Comparison of ENCODE assay signal across 24 cellular contexts in genomic region chr14:102044566-102044965, GRCh38. TPM values are rescaled to one million over a fixed set of nuclear protein-coding genes. Genes with fewer than 3 reads are reported as not detected.
DNase-seq lines count a peak whose midpoint lies in the region; ATAC-seq and TF ChIP-seq lines count a peak whose summit lies in the region.
"Had no signal": no experiment of that assay in that cellular context is flagged by ENCODE, and none has a peak within 500 bp of the region (broad histone marks: within the 10 kb centered on the region; RNA-seq: fewer than 3 reads in every experiment).

No MANE protein-coding gene starts in this region.

- H3K36me3 Mint-ChIP-seq in nephron progenitor cell (ENCODE audit: low read depth) = peaks cover 73% of the 10 kb centered on the region

- H3K4me3 ChIP-seq in dorsolateral prefrontal cortex (peak overlapping the region in 1 of 59 donors; percentile 3), subcutaneous abdominal adipose tissue (ENCODE audit: low read depth in 1 of 5, low read length in 5 of 5) (no peak overlapping the region), suprapubic skin (no peak overlapping the region)
- H3K4me3 ChIP-seq: A549, GM23338, HAP-1, SJSA1 had no signal

- intact Hi-C loops in dorsolateral prefrontal cortex (cut with DNase I) = loop anchor here (10.0 kb wide), 2 partner anchors 270 to 390 kb away; partner anchors contain the start of gene ZNF839 (in 1 of the 2)

- H3K9me3 ChIP-seq in subcutaneous abdominal adipose tissue (ENCODE audit: control insufficient read depth in 5 of 5, low read length in 5 of 5) (no peaks in the 10 kb centered on the region), suprapubic skin (no peaks in the 10 kb centered on the region)
- H3K9me3 ChIP-seq: A549, HAP-1, SJSA1 had no signal

- H3K4me1 ChIP-seq in subcutaneous abdominal adipose tissue (ENCODE audit: control insufficient read depth in 5 of 5, insufficient read depth in 5 of 5, low read length in 5 of 5) (peaks cover 0 to 38% (median 13%) of the 10 kb centered on the region in 5 donors), suprapubic skin (peaks cover 16% of the 10 kb centered on the region)
- H3K4me1 ChIP-seq: A549, HAP-1, SJSA1 had no signal

- H3K27ac ChIP-seq in dorsolateral prefrontal cortex (peak overlapping the region in 46 of 59 donors; percentile 12 to 82 (median 67)), subcutaneous abdominal adipose tissue (ENCODE audit: low read depth, low read length) (peak overlapping the region; percentile 54), suprapubic skin (no peak overlapping the region)
- H3K27ac ChIP-seq: A549, SJSA1 had no signal

- no peaks in the 10 kb centered on the region for H3K4me1 Mint-ChIP-seq in stimulated activated naive CD8-positive, alpha-beta T cell treated with anti-CD3 and anti-CD28 coated beads, Interleukin-15, amount 100 ng/mL, for 72 hours
- peaks cover 12% of the 10 kb centered on the region for H3K4me1 Mint-ChIP-seq in nephron progenitor cell
- H3K4me1 Mint-ChIP-seq: CD4-positive, alpha-beta memory T cell had no signal

- no peak for DNase-seq in stimulated activated naive CD8-positive, alpha-beta T cell treated with anti-CD3 and anti-CD28 coated beads, Interleukin-15, amount 100 ng/mL, for 72 hours
- no peak for DNase-seq in stimulated activated naive CD8-positive, alpha-beta T cell treated with anti-CD3 and anti-CD28 coated beads, Interleukin-15, Interleukin-2, amounts not matched to agents 100 U/mL and 50 U/mL, for 24 hours
- no peak for DNase-seq in dorsolateral prefrontal cortex
- no peak for DNase-seq in nephron progenitor cell
- no peak for DNase-seq in suprapubic skin (ENCODE audit: low spot score in 2 of 2)
- no peak for DNase-seq in AG08395 (ENCODE audit: low spot score)
- DNase-seq: CD4-positive, alpha-beta memory T cell; COR-L47; DMS53; Kasumi-1; NCI-H1105; NCI-H1436 treated with DMSO at 0.1 percent for 48 hours; NCI-H187 treated with DMSO at 0.1 percent for 48 hours; NCI-H446 treated with DMSO at 0.1 percent for 48 hours; NCI-H526; NCI-H82; NK-92 treated with Interleukin-12 subunit alpha and Interleukin-12 subunit beta, amount 100 ng/mL, for 24 hours; PC-3 had no signal

- no peak for TF ChIP-seq POLR2A in suprapubic skin (IDR thresholded peaks at IDR 0.05)

- H3K9me3 Mint-ChIP-seq in stimulated activated naive CD8-positive, alpha-beta T cell treated with anti-CD3 and anti-CD28 coated beads, Interleukin-15, amount 100 ng/mL, for 72 hours = no peaks in the 10 kb centered on the region
- no peaks in the 10 kb centered on the region for H3K9me3 Mint-ChIP-seq in nephron progenitor cell
- H3K9me3 Mint-ChIP-seq: CD4-positive, alpha-beta memory T cell; GM23338 had no signal

- H3K27ac Mint-ChIP-seq in stimulated activated naive CD8-positive, alpha-beta T cell treated with anti-CD3 and anti-CD28 coated beads, Interleukin-15, amount 100 ng/mL, for 72 hours = peak overlapping the region in 1 of 2 donors; percentile 85
- peak overlapping the region; percentile 71 for H3K27ac Mint-ChIP-seq in nephron progenitor cell
- H3K27ac Mint-ChIP-seq: GM23338 had no signal

- H3K36me3 ChIP-seq in subcutaneous abdominal adipose tissue (ENCODE audit: control insufficient read depth in 5 of 5, insufficient read depth in 5 of 5, low read length in 5 of 5) (peaks cover 0 to 92% (median 78%) of the 10 kb centered on the region in 5 donors), suprapubic skin (peaks cover 93% of the 10 kb centered on the region)

- no peak for TF ChIP-seq CTCF in dorsolateral prefrontal cortex (IDR thresholded peaks at IDR 0.05 in 54 of 56, conservative IDR thresholded peaks at IDR 0.05 in 2 of 56; ENCODE audit: low read depth in 1 of 56, partially characterized antibody in 56 of 56)
- no peak for TF ChIP-seq CTCF in nephron progenitor cell (IDR thresholded peaks at IDR 0.05)
- no peak for TF ChIP-seq CTCF in suprapubic skin (IDR thresholded peaks at IDR 0.05)

- no peaks in the 10 kb centered on the region for H3K27me3 Mint-ChIP-seq in stimulated activated naive CD8-positive, alpha-beta T cell treated with anti-CD3 and anti-CD28 coated beads, Interleukin-15, amount 100 ng/mL, for 72 hours
- peaks cover 3% of the 10 kb centered on the region for H3K27me3 Mint-ChIP-seq in nephron progenitor cell (ENCODE audit: low read depth, poor library complexity)
- H3K27me3 Mint-ChIP-seq: CD4-positive, alpha-beta memory T cell had no signal

- H3K9ac ChIP-seq in subcutaneous abdominal adipose tissue (ENCODE audit: low read length in 5 of 5) = no peak overlapping the region

- TF ChIP-seq EP300 in suprapubic skin (IDR thresholded peaks at IDR 0.05) = no peak

- no peak overlapping the region for H3K4me3 Mint-ChIP-seq in stimulated activated naive CD8-positive, alpha-beta T cell treated with anti-CD3 and anti-CD28 coated beads, Interleukin-15, amount 100 ng/mL, for 72 hours
- H3K4me3 Mint-ChIP-seq in nephron progenitor cell = no peak overlapping the region
- H3K4me3 Mint-ChIP-seq: CD4-positive, alpha-beta memory T cell; GM23338 had no signal

- 83% methylated on average over 1 of the region's 13 CpGs for WGBS in suprapubic skin

- ATAC-seq in stimulated activated naive CD8-positive, alpha-beta T cell treated with anti-CD3 and anti-CD28 coated beads, Interleukin-15, amount 100 ng/mL, for 72 hours = peak; percentile 18
- ATAC-seq in stimulated activated naive CD8-positive, alpha-beta T cell treated with anti-CD3 and anti-CD28 coated beads, Interleukin-15, Interleukin-2, amounts not matched to agents 100 U/mL and 50 U/mL, for 24 hours = no peak
- ATAC-seq in HG02798 (IDR thresholded peaks at IDR 0.05; ENCODE audit: poor library complexity, unreplicated experiment) = no peak
- ATAC-seq: A549, GM23338, PC-3 had no signal

- H3K27me3 ChIP-seq in dorsolateral prefrontal cortex = no peaks in the 10 kb centered on the region
- H3K27me3 ChIP-seq in subcutaneous abdominal adipose tissue (ENCODE audit: control insufficient read depth in 5 of 5, insufficient read depth in 4 of 5, low read length in 5 of 5) = no peaks in the 10 kb centered on the region
- no peaks in the 10 kb centered on the region for H3K27me3 ChIP-seq in suprapubic skin
- H3K27me3 ChIP-seq: SJSA1 had no signal

RNA-seq across cellular contexts. Expression of gene HSP90AA1, which starts 42.3 kb away (rescaled TPM):
- total RNA-seq in dorsolateral prefrontal cortex = 1,000 to 10,000 TPM in 30 of 120 experiments, 100 to 1,000 TPM in 90; 420 to 2,880 (median 848) TPM
- 100 to 1,000 TPM; 240 to 651 (median 430) TPM for total RNA-seq in suprapubic skin
